ENCODE assay signal across 8 cellular contexts in genomic region chr10:27153855-27154198, GRCh38. TPM values are rescaled to one million over a fixed set of nuclear protein-coding genes. Genes with fewer than 3 reads are reported as not detected.
DNase-seq lines count a peak whose midpoint lies in the region; ATAC-seq, FAIRE-seq and TF ChIP-seq lines count a peak whose summit lies in the region.

No MANE protein-coding gene starts in this region.

- H2AFZ ChIP-seq in HepG2 (ENCODE audit: low read length), result no peak overlapping the region

- FAIRE-seq in HepG2 (lab: Jason Lieb, UNC), result no peak

- TF ChIP-seq EP300 in HepG2 (IDR thresholded peaks at IDR 0.05; ENCODE audit: low read depth in 2 of 2, low read length in 2 of 2) (no peak), HepG2 (CRISPR knock-in tag; IDR thresholded peaks at IDR 0.05; ENCODE audit: borderline replicate concordance) (no peak)

- H3K9ac ChIP-seq in HepG2 (ENCODE audit: insufficient read depth, low read depth, low read length), result peak overlapping the region; percentile 99

- CTCF ChIA-PET in HepG2 (lab: Yijun Ruan, JAX; ENCODE audit: low intra/inter-chr PET ratio, low total read pairs), result no interaction called here

- in situ Hi-C loops in HepG2 (cut with HindIII; ENCODE audit: extremely low pct_ligation_motif_present, low pct_unique_long_range_greater_than_20kb), result no loop called here

- H3K36me3 ChIP-seq in MG63, result peaks cover 37% of the 10 kb centered on the region
- no peaks in the 10 kb centered on the region for H3K36me3 ChIP-seq in breast epithelium
- peaks cover 4 to 10% of the 10 kb centered on the region in 2 experiments; a peak in 4 of 5 replicates for H3K36me3 ChIP-seq in HepG2 (replicated peaks in 1 of 2; ENCODE audit: control insufficient read depth in 1 of 2, insufficient read depth in 2 of 2, low read length in 2 of 2)

- H3K27me3 ChIP-seq in MG63, result no peaks in the 10 kb centered on the region
- no peaks in the 10 kb centered on the region for H3K27me3 ChIP-seq in breast epithelium
- H3K27me3 ChIP-seq in HepG2 (ENCODE audit: control insufficient read depth in 1 of 2, insufficient read depth in 2 of 2, low read length in 2 of 2), result no peaks in the 10 kb centered on the region; a peak in 1 of 5 replicates

- TF ChIP-seq RAD21 in HepG2 (CRISPR knock-in tag; IDR thresholded peaks at IDR 0.05), result no peak

- H3K4me2 ChIP-seq in HepG2 (ENCODE audit: low read depth, low read length), result peak overlapping the region; percentile 98

- BruUV-seq in HepG2 (replicated peaks; lab: Mats Ljungman, UMichigan), result TSS peak; percentile 68

- peak; percentile 5 for ATAC-seq in GM21786 (IDR thresholded peaks at IDR 0.05; ENCODE audit: unreplicated experiment)
- ATAC-seq in HepG2, result peak; percentile 17
- peak; percentile 17 for ATAC-seq in stimulated activated naive CD8-positive, alpha-beta T cell treated with anti-CD3 and anti-CD28 coated beads, Interleukin-15, amount 100 ng/mL, for 72 hours
- ATAC-seq in GM18505 (IDR thresholded peaks at IDR 0.05; ENCODE audit: unreplicated experiment), result no peak

- TF ChIP-seq POLR2A in breast epithelium (IDR thresholded peaks at IDR 0.05) (no peak), HepG2 (IDR thresholded peaks at IDR 0.05; ENCODE audit: insufficient read depth in 1 of 2, low read depth in 2 of 2, low read length in 2 of 2) (no peak), GM18505 (IDR thresholded peaks at IDR 0.05; ENCODE audit: borderline replicate concordance, extremely low read depth, insufficient read depth, insufficient read length) (no peak)

- no peaks in the 10 kb centered on the region for H3K9me3 Mint-ChIP-seq in stimulated activated naive CD8-positive, alpha-beta T cell treated with anti-CD3 and anti-CD28 coated beads, Interleukin-15, amount 100 ng/mL, for 72 hours

- peaks cover 81% of the 10 kb centered on the region for H3K79me2 ChIP-seq in HepG2 (ENCODE audit: insufficient read depth, low read length)

- under 1% methylated on average over 14 of the region's 19 CpGs for WGBS in HepG2 (ENCODE audit: low lambda C conversion rate)

- H3K27me3 Mint-ChIP-seq in stimulated activated naive CD8-positive, alpha-beta T cell treated with anti-CD3 and anti-CD28 coated beads, Interleukin-15, amount 100 ng/mL, for 72 hours, result no peaks in the 10 kb centered on the region

- H3K4me1 ChIP-seq in breast epithelium (peaks cover 0 to 11% of the 10 kb centered on the region in 2 donors), HepG2 (ENCODE audit: insufficient read depth, low read length) (peaks cover 41% of the 10 kb centered on the region)

- peaks cover 30% of the 10 kb centered on the region for H4K20me1 ChIP-seq in HepG2 (ENCODE audit: insufficient read depth, low read length)

- no peak for TF ChIP-seq CTCF in breast epithelium (IDR thresholded peaks at IDR 0.05)
- TF ChIP-seq CTCF in HepG2 (CRISPR knock-in tag; IDR thresholded peaks at IDR 0.05), result no peak

- intact Hi-C loops in breast epithelium (cut with DNase I; ENCODE audit: low total_unique reads), result no loop called here
- intact Hi-C loops in HepG2 (cut with micrococcal nuclease; ENCODE audit: unreplicated experiment), result loop anchor here (2.0 to 10.0 kb wide), 4 partner anchors 53 to 459 kb away; partner anchors contain the start of genes ANKRD26 and PDSS1

- H3K9me3 ChIP-seq in MG63 (no peaks in the 10 kb centered on the region), breast epithelium (no peaks in the 10 kb centered on the region), HepG2 (ENCODE audit: low read length) (no peaks in the 10 kb centered on the region)

- H3K27ac Mint-ChIP-seq in stimulated activated naive CD8-positive, alpha-beta T cell treated with anti-CD3 and anti-CD28 coated beads, Interleukin-15, amount 100 ng/mL, for 72 hours, result peak overlapping the region; percentile 100

- H3K4me1 Mint-ChIP-seq in stimulated activated naive CD8-positive, alpha-beta T cell treated with anti-CD3 and anti-CD28 coated beads, Interleukin-15, amount 100 ng/mL, for 72 hours, result peaks cover 56% of the 10 kb centered on the region

- H3K4me3 Mint-ChIP-seq in stimulated activated naive CD8-positive, alpha-beta T cell treated with anti-CD3 and anti-CD28 coated beads, Interleukin-15, amount 100 ng/mL, for 72 hours, result peak overlapping the region; percentile 96 to 100

- H3K27ac ChIP-seq in breast epithelium (peak overlapping the region; percentile 99 to 100), HepG2 (ENCODE audit: extremely low read length, insufficient read depth, low read length) (peak overlapping the region; percentile 98)

- H3K4me3 ChIP-seq in GM08714 (ENCODE audit: low read length) (peak overlapping the region; percentile 77), MG63 (peak overlapping the region; percentile 93), breast epithelium (peak overlapping the region; percentile 82 to 88 (median 86)), HepG2 (replicated peaks in 1 of 3; ENCODE audit: insufficient read depth in 1 of 3, low read depth in 2 of 3, low read length in 3 of 3) (peak overlapping the region; percentile 94 to 99 (median 96))

- POLR2A ChIA-PET in HepG2 (lab: Yijun Ruan, JAX), result interaction anchor here (0.7 to 1.6 kb wide), 9 partner anchors 13 to 292 kb away, joined by 3 to 17 read pairs (median 5); partner anchors contain the start of genes ACBD5 and ANKRD26

- DNase-seq in MG63 (no peak), breast epithelium (ENCODE audit: low spot score in 2 of 2) (no peak), HepG2 (ENCODE audit: low spot score) (peak; percentile 16), inferior parietal cortex (ENCODE audit: extremely low spot score) (no peak)
- DNase-seq in stimulated activated naive CD8-positive, alpha-beta T cell treated with anti-CD3 and anti-CD28 coated beads, Interleukin-15, amount 100 ng/mL, for 72 hours, result no peak

RNA-seq across cellular contexts. Expression of gene YME1L1, which starts 0.4 kb away (rescaled TPM):
- total RNA-seq in MG63 (2014; rRNA removed; shearing (Covaris generic); ENCODE audit: low replicate concordance), result 92.1 and 123 TPM in 2 replicates
- total RNA-seq in breast epithelium (10 to 100 TPM; 62.3 to 75.5 (median 66.2) TPM), HepG2 (2016; rRNA removed; fragmentation: Illumina TruSeq; extraction: Trizol) (117 and 164 TPM in 2 replicates)
- total RNA-seq in HepG2 (2016; cell fraction: cytosol; rRNA removed; fragmentation: Illumina TruSeq; extraction: Trizol; ENCODE audit: low read depth), result 15.1 and 18.9 TPM in 2 replicates
- 116 and 168 TPM in 2 replicates for total RNA-seq in HepG2 (2016; cell fraction: insoluble cytoplasmic fraction; rRNA removed; fragmentation: Illumina TruSeq; extraction: Trizol)
- 46.8 and 51.8 TPM in 2 replicates for total RNA-seq in HepG2 (2016; cell fraction: membrane; rRNA removed; fragmentation: Illumina TruSeq; extraction: Trizol)
- 70.0 and 76.8 TPM in 2 replicates for total RNA-seq in HepG2 (2016; cell fraction: nucleus; rRNA removed; fragmentation: Illumina TruSeq; extraction: Trizol)
- 43.9 and 47.1 TPM in 2 replicates for polyA plus RNA-seq in HepG2 (2011; rRNA removed)
- polyA plus RNA-seq in HepG2 (2011; cell fraction: cytosol; rRNA removed), result 22.0 and 32.9 TPM in 2 replicates
- polyA plus RNA-seq in HepG2 (2011; cell fraction: nucleus; rRNA removed), result 23.3 and 29.8 TPM in 2 replicates
- polyA plus RNA-seq in HepG2 (2012), result 62.1 and 65.7 TPM in 2 replicates
- polyA plus RNA-seq in HepG2 (2016; cell fraction: cytosol; fragmentation: Illumina TruSeq; extraction: Trizol; ENCODE audit: low read depth), result 8.6 and 8.8 TPM in 2 replicates
- 116 and 123 TPM in 2 replicates for polyA plus RNA-seq in HepG2 (2016; cell fraction: insoluble cytoplasmic fraction; fragmentation: Illumina TruSeq; extraction: Trizol; ENCODE audit: low read depth)
- 21.6 and 24.5 TPM in 2 replicates for polyA plus RNA-seq in HepG2 (2016; cell fraction: membrane; fragmentation: Illumina TruSeq; extraction: Trizol; ENCODE audit: low read depth)
- 62.1 and 66.3 TPM in 2 replicates for polyA plus RNA-seq in HepG2 (2016; cell fraction: nucleus; fragmentation: Illumina TruSeq; extraction: Trizol; ENCODE audit: insufficient read depth, low read depth)
- polyA minus RNA-seq in HepG2 (2011; rRNA and poly(A)+ RNA removed; ENCODE audit: low replicate concordance), result 19.9 and 23.3 TPM in 2 replicates
- polyA minus RNA-seq in HepG2 (2011; cell fraction: cytosol; rRNA and poly(A)+ RNA removed), result 46.6 and 49.3 TPM in 2 replicates
- polyA minus RNA-seq in HepG2 (2011; cell fraction: nucleus; rRNA and poly(A)+ RNA removed), result 50.5 and 56.8 TPM in 2 replicates

RNA-seq across cellular contexts. Expression of gene MASTL, which starts 1.3 kb away (rescaled TPM):
- total RNA-seq in MG63 (2014; rRNA removed; shearing (Covaris generic); ENCODE audit: low replicate concordance), result 13.2 and 21.2 TPM in 2 replicates
- total RNA-seq in breast epithelium (10 to 100 TPM in 1 of 3 donors, 1 to 10 TPM in 2; 7.5 to 12.0 (median 9.3) TPM), HepG2 (2016; rRNA removed; fragmentation: Illumina TruSeq; extraction: Trizol) (18.0 and 24.3 TPM in 2 replicates)
- total RNA-seq in HepG2 (2016; cell fraction: cytosol; rRNA removed; fragmentation: Illumina TruSeq; extraction: Trizol; ENCODE audit: low read depth), result 19.9 and 22.9 TPM in 2 replicates
- 18.3 and 24.2 TPM in 2 replicates for total RNA-seq in HepG2 (2016; cell fraction: insoluble cytoplasmic fraction; rRNA removed; fragmentation: Illumina TruSeq; extraction: Trizol)
- 17.1 and 20.3 TPM in 2 replicates for total RNA-seq in HepG2 (2016; cell fraction: membrane; rRNA removed; fragmentation: Illumina TruSeq; extraction: Trizol)
- total RNA-seq in HepG2 (2016; cell fraction: nucleus; rRNA removed; fragmentation: Illumina TruSeq; extraction: Trizol), result 15.3 and 17.7 TPM in 2 replicates
- polyA plus RNA-seq in HepG2 (2011; rRNA removed), result 3.8 and 6.0 TPM in 2 replicates
- 2.2 and 3.0 TPM in 2 replicates for polyA plus RNA-seq in HepG2 (2011; cell fraction: cytosol; rRNA removed)
- polyA plus RNA-seq in HepG2 (2011; cell fraction: nucleus; rRNA removed), result 3.0 and 3.2 TPM in 2 replicates
- polyA plus RNA-seq in HepG2 (2012), result 4.3 and 7.4 TPM in 2 replicates
- 0.82 and 1.1 TPM in 2 replicates for polyA plus RNA-seq in HepG2 (2016; cell fraction: cytosol; fragmentation: Illumina TruSeq; extraction: Trizol; ENCODE audit: low read depth)
- polyA plus RNA-seq in HepG2 (2016; cell fraction: insoluble cytoplasmic fraction; fragmentation: Illumina TruSeq; extraction: Trizol; ENCODE audit: low read depth), result 20.7 and 22.2 TPM in 2 replicates
- 2.2 and 3.2 TPM in 2 replicates for polyA plus RNA-seq in HepG2 (2016; cell fraction: membrane; fragmentation: Illumina TruSeq; extraction: Trizol; ENCODE audit: low read depth)
- polyA plus RNA-seq in HepG2 (2016; cell fraction: nucleus; fragmentation: Illumina TruSeq; extraction: Trizol; ENCODE audit: insufficient read depth, low read depth), result 18.2 and 18.3 TPM in 2 replicates
- polyA minus RNA-seq in HepG2 (2011; rRNA and poly(A)+ RNA removed; ENCODE audit: low replicate concordance), result 3.3 and 5.4 TPM in 2 replicates
- 4.7 and 4.8 TPM in 2 replicates for polyA minus RNA-seq in HepG2 (2011; cell fraction: cytosol; rRNA and poly(A)+ RNA removed)
- polyA minus RNA-seq in HepG2 (2011; cell fraction: nucleus; rRNA and poly(A)+ RNA removed), result 8.1 and 8.8 TPM in 2 replicates

RNA-seq across cellular contexts. Expression of gene ANKRD26, which starts 53.5 kb away (rescaled TPM):
- 4.3 and 4.5 TPM in 2 replicates for total RNA-seq in MG63 (2014; rRNA removed; shearing (Covaris generic); ENCODE audit: low replicate concordance)
- total RNA-seq in breast epithelium (10 to 100 TPM in 2 of 3 donors, 1 to 10 TPM in 1; 8.3 to 14.6 (median 13.4) TPM), HepG2 (2016; rRNA removed; fragmentation: Illumina TruSeq; extraction: Trizol) (9.6 and 10.0 TPM in 2 replicates)
- 8.7 and 9.8 TPM in 2 replicates for total RNA-seq in HepG2 (2016; cell fraction: cytosol; rRNA removed; fragmentation: Illumina TruSeq; extraction: Trizol; ENCODE audit: low read depth)
- total RNA-seq in HepG2 (2016; cell fraction: insoluble cytoplasmic fraction; rRNA removed; fragmentation: Illumina TruSeq; extraction: Trizol), result 8.4 and 9.2 TPM in 2 replicates
- 4.1 and 5.3 TPM in 2 replicates for total RNA-seq in HepG2 (2016; cell fraction: membrane; rRNA removed; fragmentation: Illumina TruSeq; extraction: Trizol)
- total RNA-seq in HepG2 (2016; cell fraction: nucleus; rRNA removed; fragmentation: Illumina TruSeq; extraction: Trizol), result 20.1 and 21.8 TPM in 2 replicates
- polyA plus RNA-seq in HepG2 (2011; rRNA removed), result 1.3 and 1.5 TPM in 2 replicates
- polyA plus RNA-seq in HepG2 (2011; cell fraction: cytosol; rRNA removed), result 0.44 and 0.54 TPM in 2 replicates
- 1.5 and 2.0 TPM in 2 replicates for polyA plus RNA-seq in HepG2 (2011; cell fraction: nucleus; rRNA removed)
- polyA plus RNA-seq in HepG2 (2012), result 2.6 and 3.9 TPM in 2 replicates
- polyA plus RNA-seq in HepG2 (2016; cell fraction: cytosol; fragmentation: Illumina TruSeq; extraction: Trizol; ENCODE audit: low read depth), result 0.20 and 0.49 TPM in 2 replicates
- polyA plus RNA-seq in HepG2 (2016; cell fraction: insoluble cytoplasmic fraction; fragmentation: Illumina TruSeq; extraction: Trizol; ENCODE audit: low read depth), result 4.7 and 5.0 TPM in 2 replicates
- 0.33 and 0.58 TPM in 2 replicates for polyA plus RNA-seq in HepG2 (2016; cell fraction: membrane; fragmentation: Illumina TruSeq; extraction: Trizol; ENCODE audit: low read depth)
- polyA plus RNA-seq in HepG2 (2016; cell fraction: nucleus; fragmentation: Illumina TruSeq; extraction: Trizol; ENCODE audit: insufficient read depth, low read depth), result 12.1 and 15.0 TPM in 2 replicates
- polyA minus RNA-seq in HepG2 (2011; rRNA and poly(A)+ RNA removed; ENCODE audit: low replicate concordance), result 1.2 and 1.4 TPM in 2 replicates
- polyA minus RNA-seq in HepG2 (2011; cell fraction: cytosol; rRNA and poly(A)+ RNA removed), result 1.9 and 2.4 TPM in 2 replicates
- polyA minus RNA-seq in HepG2 (2011; cell fraction: nucleus; rRNA and poly(A)+ RNA removed), result 19.6 and 21.6 TPM in 2 replicates
